8 cellular contexts compared by ENCODE assay signal in genomic region chr19:19860756-19861390, GRCh38.
A peak's percentile ranks its signal among the peaks of the same experiment; 100 is the strongest.
DNase-seq lines count a peak whose midpoint lies in the region; ATAC-seq lines count a peak whose summit lies in the region.

No MANE protein-coding gene starts in this region.

- DNase-seq in NT2/D1 (ENCODE audit: low read depth, low spot score), result peak; percentile 27
- peak; percentile 61 to 66 for DNase-seq in activated T-cell treated with anti-CD3 and anti-CD28 coated beads, Interleukin-2, amount 50 U/mL, for 48 hours
- DNase-seq in iPS-NIHi11 (ENCODE audit: low spot score), result peak; percentile 84
- peak; percentile 13 to 36 for DNase-seq in stimulated activated CD8-positive, alpha-beta memory T cell treated with anti-CD3 and anti-CD28 coated beads, Interleukin-15, amount 100 ng/mL, for 48 hours (ENCODE audit: low read depth in 2 of 2)
- DNase-seq in T1000 (lab: John Stamatoyannopoulos, UW), result no peak
- no peak for DNase-seq in NCI-H1105 (lab: John Stamatoyannopoulos, UW)

- peaks cover 19% of the 10 kb centered on the region for H3K36me3 ChIP-seq in NT2/D1 (ENCODE audit: insufficient read depth, insufficient read length, low read length)

- no peaks in the 10 kb centered on the region for H3K4me1 ChIP-seq in NT2/D1 (ENCODE audit: insufficient read depth, insufficient read length)

- no peak for ATAC-seq in GM21423 (IDR thresholded peaks at IDR 0.05; ENCODE audit: unreplicated experiment)
- ATAC-seq in HG02623 (IDR thresholded peaks at IDR 0.05; ENCODE audit: unreplicated experiment), result no peak

- H3K9ac ChIP-seq in NT2/D1 (ENCODE audit: insufficient read length, low read depth), result peak overlapping the region; percentile 81

- no peaks in the 10 kb centered on the region for H3K27me3 ChIP-seq in NT2/D1 (ENCODE audit: insufficient read depth, insufficient read length)

- peak overlapping the region; percentile 71 for H3K4me3 ChIP-seq in NT2/D1 (ENCODE audit: insufficient read length, low read depth)

- H3K9me3 ChIP-seq in NT2/D1 (ENCODE audit: insufficient read depth, low read length), result no peaks in the 10 kb centered on the region

Comparison
In these comparisons a context has a peak if more than half of its experiments do, and no peak if none do; other contexts are left out.
1. DNase-seq: peak in NT2/D1 (single experiment), activated T-cell treated with anti-CD3 and anti-CD28 coated beads, Interleukin-2, amount 50 U/mL, for 48 hours (2 of 2), iPS-NIHi11 (single experiment) and stimulated activated CD8-positive, alpha-beta memory T cell treated with anti-CD3 and anti-CD28 coated beads, Interleukin-15, amount 100 ng/mL, for 48 hours (2 of 2); none in T1000 (single experiment) and NCI-H1105 (single experiment).